In genomic region chr16:72612271-72612670, GRCh38 we compare ENCODE assay signal across 20 cellular contexts.
A peak's percentile ranks its signal among the peaks of the same experiment; 100 is the strongest.
DNase-seq lines count a peak whose midpoint lies in the region; TF ChIP-seq lines count a peak whose summit lies in the region.
"Had no signal": no experiment of that assay in that cellular context is flagged by ENCODE, and none has a peak within 500 bp of the region (broad histone marks: within the 10 kb centered on the region; RNA-seq: fewer than 3 reads in every experiment).

No MANE protein-coding gene starts in this region.

- intact Hi-C loops in thyroid gland (cut with DNase I): no loop called here

- no peaks in the 10 kb centered on the region for H3K9me2 ChIP-seq in hepatocyte (replicated peaks; ENCODE audit: insufficient read depth)

- H3K27me3 ChIP-seq in hepatocyte (no peaks in the 10 kb centered on the region), thyroid gland (no peaks in the 10 kb centered on the region)
- H3K27me3 ChIP-seq: BE2C, foreskin keratinocyte had no signal

- H3K4me2 ChIP-seq in hepatocyte: peak overlapping the region; percentile 13

- H3K4me1 ChIP-seq in hepatocyte (ENCODE audit: insufficient read depth) (no peaks in the 10 kb centered on the region), thyroid gland (no peaks in the 10 kb centered on the region)
- H3K4me1 ChIP-seq: BE2C, foreskin keratinocyte had no signal

- H2AFZ ChIP-seq in hepatocyte: no peak overlapping the region

- H3K4me3 ChIP-seq in cardiac fibroblast (replicated peaks in 1 of 2; ENCODE audit: low read depth in 2 of 2, low read length in 2 of 2) (no peak overlapping the region), hepatocyte (no peak overlapping the region), thyroid gland (replicated peaks in 1 of 3) (no peak overlapping the region)
- H3K4me3 ChIP-seq: K562, lung had no signal

- WGBS in hepatocyte (ENCODE audit: low lambda C conversion rate, missing lambda C conversion rate): 40% methylated on average over 1 of the region's 1 CpG
- WGBS in thyroid gland, 2 donors: 13 to 23% methylated on average over 1 of the region's 1 CpG

- H3K27ac ChIP-seq in hepatocyte (no peak overlapping the region), thyroid gland (peak overlapping the region in 1 of 3 donors; percentile 53)
- H3K27ac ChIP-seq: foreskin keratinocyte had no signal

- DNase-seq in DMS79 treated with DMSO at 0.1 percent for 48 hours (lab: John Stamatoyannopoulos, UW) (peak; percentile 7), DMS79 (lab: John Stamatoyannopoulos, UW) (no peak), cardiac fibroblast (ENCODE audit: low read depth in 2 of 2) (peak; percentile 24 to 28), hepatocyte (ENCODE audit: low spot score) (peak; percentile 8), thyroid gland (peak; percentile 23), putamen (ENCODE audit: low spot score) (no peak), HK-2 (ENCODE audit: unreplicated experiment) (no peak), NCI-H2081 (lab: John Stamatoyannopoulos, UW) (no peak)
- DNase-seq: 8988T; BE2C; cortex of kidney; DND-41; foreskin keratinocyte; MM.1S; NCI-H1436 treated with DMSO at 0.1 percent for 48 hours; NCI-H526; stimulated activated naive CD8-positive, alpha-beta T cell treated with anti-CD3 and anti-CD28 coated beads, Interleukin-15, amount 100 ng/mL, for 72 hours; trophoblast cell had no signal

- TF ChIP-seq CTCF in cardiac fibroblast (IDR thresholded peaks at IDR 0.05; ENCODE audit: low read depth, low read length) (no peak), hepatocyte (IDR thresholded peaks at IDR 0.05; ENCODE audit: poor library complexity) (no peak), thyroid gland (IDR thresholded peaks at IDR 0.05) (no peak)

- H3K79me2 ChIP-seq in hepatocyte: no peaks in the 10 kb centered on the region

- H4K20me1 ChIP-seq in hepatocyte (ENCODE audit: insufficient read depth, poor library complexity, severe bottlenecking): no peaks in the 10 kb centered on the region

- no peak for TF ChIP-seq POLR2A in thyroid gland (IDR thresholded peaks at IDR 0.05)

- H3K36me3 ChIP-seq in hepatocyte (replicated peaks; ENCODE audit: insufficient read depth, low read depth) (no peaks in the 10 kb centered on the region), thyroid gland (no peaks in the 10 kb centered on the region)
- H3K36me3 ChIP-seq: BE2C had no signal

- H3K9me3 ChIP-seq in hepatocyte (ENCODE audit: low read depth): no peaks in the 10 kb centered on the region
- H3K9me3 ChIP-seq in thyroid gland: no peaks in the 10 kb centered on the region
- H3K9me3 ChIP-seq: BE2C had no signal

Comparison
In these comparisons a context has a peak if more than half of its experiments do, and no peak if none do; other contexts are left out.
1. DNase-seq: peak in DMS79 treated with DMSO at 0.1 percent for 48 hours (single experiment), cardiac fibroblast (2 of 2), hepatocyte (single experiment) and thyroid gland (2 of 2); none in DMS79 (single experiment), putamen (single experiment), HK-2 (single experiment) and NCI-H2081 (0 of 2).